In genomic region chr7:134368851-134369533, GRCh38 we compare ENCODE assay signal across 10 cellular contexts. TPM values are rescaled to one million over a fixed set of nuclear protein-coding genes. Genes with fewer than 3 reads are reported as not detected.
DNase-seq lines count a peak whose midpoint lies in the region; ATAC-seq and TF ChIP-seq lines count a peak whose summit lies in the region.
"Had no signal": no experiment of that assay in that cellular context is flagged by ENCODE, and none has a peak within 500 bp of the region (broad histone marks: within the 10 kb centered on the region; RNA-seq: fewer than 3 reads in every experiment).

No MANE protein-coding gene starts in this region.

- 26% methylated on average over 2 of the region's 2 CpGs for WGBS in esophagus muscularis mucosa

- ATAC-seq in GM18868 (IDR thresholded peaks at IDR 0.05; ENCODE audit: unreplicated experiment): no peak
- ATAC-seq in HG02571 (IDR thresholded peaks at IDR 0.05; ENCODE audit: unreplicated experiment): no peak
- no peak for ATAC-seq in GM21717 (IDR thresholded peaks at IDR 0.05; ENCODE audit: unreplicated experiment)

- no peak for TF ChIP-seq POLR2A in esophagus muscularis mucosa (IDR thresholded peaks at IDR 0.05; ENCODE audit: low read depth)

- peak; percentile 58 for DNase-seq in COLO668 (lab: John Stamatoyannopoulos, UW; ENCODE audit: unreplicated experiment)
- peak; percentile 9 to 23 for DNase-seq in NCI-H1930 (lab: John Stamatoyannopoulos, UW)
- DNase-seq in dermis microvascular lymphatic vessel endothelial cell (ENCODE audit: low read depth in 2 of 2): peak; percentile 72 to 91
- no peak for DNase-seq in esophagus muscularis mucosa (ENCODE audit: extremely low spot score)
- DNase-seq: effector memory CD4-positive, alpha-beta T cell had no signal

- peak overlapping the region; percentile 44 for H3K9ac ChIP-seq in mucosa of stomach (ENCODE audit: low read length)

- no peak overlapping the region for H3K4me3 ChIP-seq in mucosa of stomach (ENCODE audit: low read length)
- H3K4me3 ChIP-seq in esophagus muscularis mucosa: no peak overlapping the region
- H3K4me3 ChIP-seq: SK-N-MC had no signal

- no peak overlapping the region for H3K27ac ChIP-seq in esophagus muscularis mucosa (replicated peaks in 1 of 4)
- H3K27ac ChIP-seq: SK-N-MC had no signal

- H3K27me3 ChIP-seq in mucosa of stomach (ENCODE audit: control insufficient read depth, insufficient read depth, low read length): no peaks in the 10 kb centered on the region
- H3K27me3 ChIP-seq in esophagus muscularis mucosa: peaks cover 0 to 14% (median 0%) of the 10 kb centered on the region in 4 donors

- H3K9me3 ChIP-seq in mucosa of stomach (ENCODE audit: control insufficient read depth, low read length) (no peaks in the 10 kb centered on the region), esophagus muscularis mucosa (no peaks in the 10 kb centered on the region)

- H3K4me1 ChIP-seq in mucosa of stomach (ENCODE audit: control insufficient read depth, insufficient read depth, low read length) (peaks cover 87% of the 10 kb centered on the region), esophagus muscularis mucosa (peaks cover 0 to 7% (median 2%) of the 10 kb centered on the region in 4 donors)

- no peak for TF ChIP-seq EP300 in esophagus muscularis mucosa (IDR thresholded peaks at IDR 0.05)

- no peaks in the 10 kb centered on the region for H3K36me3 ChIP-seq in mucosa of stomach (ENCODE audit: control insufficient read depth, insufficient read depth, low read length)
- H3K36me3 ChIP-seq in esophagus muscularis mucosa: no peaks in the 10 kb centered on the region

- no peak for TF ChIP-seq CTCF in esophagus muscularis mucosa (IDR thresholded peaks at IDR 0.05)

- intact Hi-C loops in esophagus muscularis mucosa (cut with DNase I): no loop called here

RNA-seq across cellular contexts. Expression of gene SLC35B4, which starts 52.3 kb away (rescaled TPM):
- total RNA-seq in dermis microvascular lymphatic vessel endothelial cell (10.8 and 16.1 TPM in 2 replicates), esophagus muscularis mucosa (1 to 10 TPM; 6.6 to 8.6 (median 7.9) TPM)
